Comparison of ENCODE assay signal across 13 cellular contexts in genomic region chr17:18409321-18409720, GRCh38. TPM values are rescaled to one million over a fixed set of nuclear protein-coding genes. Genes with fewer than 3 reads are reported as not detected.
DNase-seq lines count a peak whose midpoint lies in the region; ATAC-seq and TF ChIP-seq lines count a peak whose summit lies in the region.
"Not testable (repeated sequence)": the region's sequence is repeated elsewhere in the genome, so short reads cannot be mapped to it uniquely, and the experiment has no call there.
"Had no signal": no experiment of that assay in that cellular context is flagged by ENCODE, and none has a peak within 500 bp of the region (broad histone marks: within the 10 kb centered on the region; RNA-seq: fewer than 3 reads in every experiment).

No MANE protein-coding gene starts in this region.

- not testable (repeated sequence) for H3K4me3 ChIP-seq in CD8-positive, alpha-beta T cell (ENCODE audit: low read depth, low read length); fibroblast of mammary gland (ENCODE audit: control insufficient read depth, low read depth, low read length); mesendoderm (ENCODE audit: low read length)

- H3K56ac ChIP-seq in mesendoderm (ENCODE audit: low read length): peak overlapping the region; percentile 15

- H3K27me3 ChIP-seq in CD8-positive, alpha-beta T cell (ENCODE audit: insufficient read depth, low read length); mesendoderm (ENCODE audit: insufficient read depth, low read length, poor library complexity): not testable (repeated sequence)

- not testable (repeated sequence) for H3K4me2 ChIP-seq in mesendoderm (ENCODE audit: low read length)

- not testable (repeated sequence) for H3K79me1 ChIP-seq in mesendoderm (ENCODE audit: low read length)

- not testable (repeated sequence) for H3K9me3 ChIP-seq in CD8-positive, alpha-beta T cell (ENCODE audit: low read length)

- H4K8ac ChIP-seq in mesendoderm (ENCODE audit: low read depth, low read length): not testable (repeated sequence)

- H3K36me3 Mint-ChIP-seq in CD8-positive, alpha-beta T cell; T-helper 1 cell treated with Interleukin-12 subunit alpha and Interleukin-12 subunit beta and Interleukin-4 antibody, amounts not matched to agents 30 μg/mL and 1 μg/mL, for 36 hours (ENCODE audit: low read depth): not testable (repeated sequence)

- CTCF ChIA-PET in CD8-positive, alpha-beta T cell (lab: Charles Lee): not testable (repeated sequence)

- H3K4me3 Mint-ChIP-seq in CD8-positive, alpha-beta T cell: not testable (repeated sequence)
- peak overlapping the region; percentile 7 for H3K4me3 Mint-ChIP-seq in T-helper 1 cell treated with Interleukin-12 subunit alpha and Interleukin-12 subunit beta and Interleukin-4 antibody, amounts not matched to agents 30 μg/mL and 1 μg/mL, for 36 hours

- not testable (repeated sequence) for H3K18ac ChIP-seq in mesendoderm (ENCODE audit: low read length)

- H3K79me2 ChIP-seq in mesendoderm (ENCODE audit: control insufficient read depth, insufficient read depth, low read length): not testable (repeated sequence)

- peak overlapping the region; percentile 28 for H3K27ac Mint-ChIP-seq in CD8-positive, alpha-beta T cell
- H3K27ac Mint-ChIP-seq in T-helper 1 cell treated with Interleukin-12 subunit alpha and Interleukin-12 subunit beta and Interleukin-4 antibody, amounts not matched to agents 30 μg/mL and 1 μg/mL, for 36 hours: not testable (repeated sequence)

- H2BK15ac ChIP-seq in mesendoderm (replicated peaks; ENCODE audit: low read depth): not testable (repeated sequence)

- not testable (repeated sequence) for DNase-seq in CD8-positive, alpha-beta T cell; mesendoderm; stimulated activated naive CD8-positive, alpha-beta T cell treated with anti-CD3 and anti-CD28 coated beads, Interleukin-15, Interleukin-2, amounts not matched to agents 100 U/mL and 50 U/mL, for 24 hours
- DNase-seq in HPDE6-E6E7 (ENCODE audit: extremely low spot score): peak; percentile 4
- peak; percentile 42 for DNase-seq in NCI-H2081 treated with DMSO at 0.1 percent for 48 hours (lab: John Stamatoyannopoulos, UW)
- DNase-seq in amniotic epithelial cell (ENCODE audit: low read depth): peak; percentile 55
- DNase-seq in fibroblast of mammary gland (ENCODE audit: low read depth): peak; percentile 28

- H3K9ac ChIP-seq in mesendoderm (ENCODE audit: low read length): not testable (repeated sequence)

- H3K23ac ChIP-seq in mesendoderm (ENCODE audit: low read length): not testable (repeated sequence)

- intact Hi-C loops in CD8-positive, alpha-beta T cell (cut with DNase I, micrococcal nuclease): not testable (repeated sequence)

- H3K27me3 Mint-ChIP-seq in CD8-positive, alpha-beta T cell (ENCODE audit: low read depth); T-helper 1 cell treated with Interleukin-12 subunit alpha and Interleukin-12 subunit beta and Interleukin-4 antibody, amounts not matched to agents 30 μg/mL and 1 μg/mL, for 36 hours (ENCODE audit: low read depth): not testable (repeated sequence)

- not testable (repeated sequence) for H3K4me1 ChIP-seq in CD8-positive, alpha-beta T cell (ENCODE audit: insufficient read depth, low read length); mesendoderm (ENCODE audit: control insufficient read depth, low read depth, low read length)

- TF ChIP-seq CTCF in CD8-positive, alpha-beta T cell (IDR thresholded peaks at IDR 0.05); fibroblast of mammary gland (conservative IDR thresholded peaks at IDR 0.05; ENCODE audit: control insufficient read depth, insufficient read depth, low read depth, low read length): not testable (repeated sequence)

- no CpG with 5 or more reads among the region's 6 CpGs for WGBS in mesendoderm (ENCODE audit: extremely low coverage, insufficient coverage, low lambda C conversion rate)

- peaks cover 25% of the 10 kb centered on the region for H3K4me1 Mint-ChIP-seq in CD8-positive, alpha-beta T cell (ENCODE audit: low read depth)
- H3K4me1 Mint-ChIP-seq in T-helper 1 cell treated with Interleukin-12 subunit alpha and Interleukin-12 subunit beta and Interleukin-4 antibody, amounts not matched to agents 30 μg/mL and 1 μg/mL, for 36 hours (ENCODE audit: low read depth): peaks cover 17% of the 10 kb centered on the region

- not testable (repeated sequence) for H3K27ac ChIP-seq in CD8-positive, alpha-beta T cell (ENCODE audit: low read depth, low read length); mesendoderm (ENCODE audit: low read depth, low read length)

- not testable (repeated sequence) for H2BK5ac ChIP-seq in mesendoderm (ENCODE audit: low read length)

- H4K5ac ChIP-seq in mesendoderm (ENCODE audit: low read length): not testable (repeated sequence)

- not testable (repeated sequence) for H2AK5ac ChIP-seq in mesendoderm (ENCODE audit: low read length)

- not testable (repeated sequence) for H2BK120ac ChIP-seq in mesendoderm (ENCODE audit: low read depth, low read length)

- POLR2A ChIA-PET in CD8-positive, alpha-beta T cell (lab: Charles Lee): not testable (repeated sequence)

- ATAC-seq in CD8-positive, alpha-beta T cell: not testable (repeated sequence)
- ATAC-seq in stimulated activated naive CD8-positive, alpha-beta T cell treated with anti-CD3 and anti-CD28 coated beads, Interleukin-15, Interleukin-2, amounts not matched to agents 100 U/mL and 50 U/mL, for 24 hours: peak; percentile 17

- H3K36me3 ChIP-seq in CD8-positive, alpha-beta T cell (ENCODE audit: insufficient read depth, low read length); mesendoderm (ENCODE audit: control insufficient read depth, insufficient read depth, low read length): not testable (repeated sequence)

- H3K9me3 Mint-ChIP-seq in CD8-positive, alpha-beta T cell; T-helper 1 cell treated with Interleukin-12 subunit alpha and Interleukin-12 subunit beta and Interleukin-4 antibody, amounts not matched to agents 30 μg/mL and 1 μg/mL, for 36 hours: not testable (repeated sequence)

- H3K4ac ChIP-seq in mesendoderm (ENCODE audit: low read depth, low read length): not testable (repeated sequence)

RNA-seq across cellular contexts. Expression of gene EVPLL, which starts 31.7 kb away (rescaled TPM):
- not detected for total RNA-seq in CD8-positive, alpha-beta T cell
- polyA plus RNA-seq in mesendoderm (2013, experiment 1 of 2): 0.28 TPM
- polyA plus RNA-seq in mesendoderm (2013, experiment 2 of 2): 0.28 TPM
- total RNA-seq: cardiac septum, epithelial cell of proximal tubule, glomerular endothelial cell, left ventricle myocardium inferior, occipital lobe had no signal

RNA-seq across cellular contexts. Expression of gene SHMT1, which starts 46.0 kb away (rescaled TPM):
- total RNA-seq in CD8-positive, alpha-beta T cell: 1 to 10 TPM; 5.7 to 6.1 TPM
- polyA plus RNA-seq in mesendoderm (2013, experiment 1 of 2): 46.2 TPM
- polyA plus RNA-seq in mesendoderm (2013, experiment 2 of 2): 46.2 TPM
